In genomic region chr11:74984730-74985129, GRCh38 we compare ENCODE assay signal across 1 cellular context.
TF ChIP-seq lines count a peak whose summit lies in the region.

No MANE protein-coding gene starts in this region.

TF ChIP-seq in HepG2, 621 proteins besides CTCF, POLR2A, EP300 and RAD21:
- no peak for TF ChIP-seq ZNF746 (CRISPR knock-in tag; IDR thresholded peaks at IDR 0.05)
- TF ChIP-seq ZNF629 (CRISPR knock-in tag; conservative IDR thresholded peaks at IDR 0.05): peak; percentile 86
